In genomic region chr13:112727581-112727980, GRCh38 we compare ENCODE assay signal across 1 cellular context.
TF ChIP-seq lines count a peak whose summit lies in the region.

No MANE protein-coding gene starts in this region.

TF ChIP-seq in GM23338, 12 proteins besides CTCF, POLR2A, EP300 and RAD21 (continued from another document):
- no peak for TF ChIP-seq REST (IDR thresholded peaks at IDR 0.05; ENCODE audit: unreplicated experiment)
- no peak for TF ChIP-seq EZH2 (IDR thresholded peaks at IDR 0.05; ENCODE audit: low read depth, unreplicated experiment)
- TF ChIP-seq, protein P1, sequence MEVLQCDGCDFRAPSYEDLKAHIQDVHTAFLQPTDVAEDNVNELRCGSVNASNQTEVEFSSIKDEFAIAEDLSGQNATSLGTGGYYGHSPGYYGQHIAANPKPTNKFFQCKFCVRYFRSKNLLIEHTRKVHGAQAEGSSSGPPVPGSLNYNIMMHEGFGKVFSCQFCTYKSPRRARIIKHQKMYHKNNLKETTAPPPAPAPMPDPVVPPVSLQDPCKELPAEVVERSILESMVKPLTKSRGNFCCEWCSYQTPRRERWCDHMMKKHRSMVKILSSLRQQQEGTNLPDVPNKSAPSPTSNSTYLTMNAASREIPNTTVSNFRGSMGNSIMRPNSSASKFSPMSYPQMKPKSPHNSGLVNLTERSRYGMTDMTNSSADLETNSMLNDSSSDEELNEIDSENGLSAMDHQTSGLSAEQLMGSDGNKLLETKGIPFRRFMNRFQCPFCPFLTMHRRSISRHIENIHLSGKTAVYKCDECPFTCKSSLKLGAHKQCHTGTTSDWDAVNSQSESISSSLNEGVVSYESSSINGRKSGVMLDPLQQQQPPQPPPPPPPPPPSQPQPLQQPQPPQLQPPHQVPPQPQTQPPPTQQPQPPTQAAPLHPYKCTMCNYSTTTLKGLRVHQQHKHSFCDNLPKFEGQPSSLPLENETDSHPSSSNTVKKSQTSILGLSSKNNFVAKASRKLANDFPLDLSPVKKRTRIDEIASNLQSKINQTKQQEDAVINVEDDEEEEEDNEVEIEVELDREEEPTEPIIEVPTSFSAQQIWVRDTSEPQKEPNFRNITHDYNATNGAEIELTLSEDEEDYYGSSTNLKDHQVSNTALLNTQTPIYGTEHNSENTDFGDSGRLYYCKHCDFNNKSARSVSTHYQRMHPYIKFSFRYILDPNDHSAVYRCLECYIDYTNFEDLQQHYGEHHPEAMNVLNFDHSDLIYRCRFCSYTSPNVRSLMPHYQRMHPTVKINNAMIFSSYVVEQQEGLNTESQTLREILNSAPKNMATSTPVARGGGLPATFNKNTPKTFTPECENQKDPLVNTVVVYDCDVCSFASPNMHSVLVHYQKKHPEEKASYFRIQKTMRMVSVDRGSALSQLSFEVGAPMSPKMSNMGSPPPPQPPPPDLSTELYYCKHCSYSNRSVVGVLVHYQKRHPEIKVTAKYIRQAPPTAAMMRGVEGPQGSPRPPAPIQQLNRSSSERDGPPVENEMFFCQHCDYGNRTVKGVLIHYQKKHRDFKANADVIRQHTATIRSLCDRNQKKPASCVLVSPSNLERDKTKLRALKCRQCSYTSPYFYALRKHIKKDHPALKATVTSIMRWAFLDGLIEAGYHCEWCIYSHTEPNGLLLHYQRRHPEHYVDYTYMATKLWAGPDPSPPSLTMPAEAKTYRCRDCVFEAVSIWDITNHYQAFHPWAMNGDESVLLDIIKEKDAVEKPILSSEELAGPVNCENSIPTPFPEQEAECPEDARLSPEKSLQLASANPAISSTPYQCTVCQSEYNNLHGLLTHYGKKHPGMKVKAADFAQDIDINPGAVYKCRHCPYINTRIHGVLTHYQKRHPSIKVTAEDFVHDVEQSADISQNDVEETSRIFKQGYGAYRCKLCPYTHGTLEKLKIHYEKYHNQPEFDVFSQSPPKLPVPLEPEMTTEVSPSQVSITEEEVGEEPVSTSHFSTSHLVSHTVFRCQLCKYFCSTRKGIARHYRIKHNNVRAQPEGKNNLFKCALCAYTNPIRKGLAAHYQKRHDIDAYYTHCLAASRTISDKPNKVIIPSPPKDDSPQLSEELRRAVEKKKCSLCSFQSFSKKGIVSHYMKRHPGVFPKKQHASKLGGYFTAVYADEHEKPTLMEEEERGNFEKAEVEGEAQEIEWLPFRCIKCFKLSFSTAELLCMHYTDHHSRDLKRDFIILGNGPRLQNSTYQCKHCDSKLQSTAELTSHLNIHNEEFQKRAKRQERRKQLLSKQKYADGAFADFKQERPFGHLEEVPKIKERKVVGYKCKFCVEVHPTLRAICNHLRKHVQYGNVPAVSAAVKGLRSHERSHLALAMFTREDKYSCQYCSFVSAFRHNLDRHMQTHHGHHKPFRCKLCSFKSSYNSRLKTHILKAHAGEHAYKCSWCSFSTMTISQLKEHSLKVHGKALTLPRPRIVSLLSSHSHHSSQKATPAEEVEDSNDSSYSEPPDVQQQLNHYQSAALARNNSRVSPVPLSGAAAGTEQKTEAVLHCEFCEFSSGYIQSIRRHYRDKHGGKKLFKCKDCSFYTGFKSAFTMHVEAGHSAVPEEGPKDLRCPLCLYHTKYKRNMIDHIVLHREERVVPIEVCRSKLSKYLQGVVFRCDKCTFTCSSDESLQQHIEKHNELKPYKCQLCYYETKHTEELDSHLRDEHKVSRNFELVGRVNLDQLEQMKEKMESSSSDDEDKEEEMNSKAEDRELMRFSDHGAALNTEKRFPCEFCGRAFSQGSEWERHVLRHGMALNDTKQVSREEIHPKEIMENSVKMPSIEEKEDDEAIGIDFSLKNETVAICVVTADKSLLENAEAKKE (CRISPR knock-in tag; IDR thresholded peaks at IDR 0.05): no peak
- TF ChIP-seq ZNF331 (CRISPR knock-in tag; IDR thresholded peaks at IDR 0.05; ENCODE audit: low read depth): no peak
